ENCODE assay signal across 1 cellular context in the genomic region with DNA sequence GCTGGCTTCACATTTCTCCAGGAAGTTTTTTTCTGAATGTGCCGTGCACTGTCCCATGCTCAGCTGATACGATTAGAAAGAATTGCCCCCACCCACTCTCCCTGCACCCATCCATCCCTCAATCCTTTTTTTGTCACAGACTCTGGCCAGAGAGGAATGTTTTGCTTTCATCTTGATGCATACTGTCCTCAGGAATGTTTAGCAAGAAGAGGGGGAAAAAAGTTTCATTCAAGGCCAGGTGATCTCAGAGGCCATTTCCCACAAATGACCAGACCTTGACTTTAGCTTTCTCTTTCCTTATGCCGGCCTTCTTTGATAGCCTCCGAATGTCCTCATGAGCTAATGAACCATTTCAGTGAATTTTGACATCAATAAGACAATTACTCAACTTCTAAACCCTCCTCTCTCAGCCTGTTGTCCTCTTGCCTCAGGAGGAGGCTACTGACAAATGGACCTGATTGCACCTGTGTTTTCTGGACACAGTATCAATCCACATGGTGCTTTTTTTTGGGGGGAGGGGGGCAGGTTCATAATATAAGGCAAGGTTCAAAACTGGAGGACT.
TF ChIP-seq lines count a peak whose summit lies in the region.

No MANE protein-coding gene starts in this region.

TF ChIP-seq in HepG2, 621 proteins besides CTCF, POLR2A, EP300 and RAD21 (continued from another document and continues in another):
- TF ChIP-seq ZNF460 (CRISPR knock-in tag; IDR thresholded peaks at IDR 0.05; ENCODE audit: borderline replicate concordance) (no peak), BHLHE40 (IDR thresholded peaks at IDR 0.05; ENCODE audit: low read length) (no peak), TAF15 (IDR thresholded peaks at IDR 0.05; ENCODE audit: low read depth, low read length, poor library complexity, severe bottlenecking) (no peak), BRD4 (CRISPR knock-in tag; IDR thresholded peaks at IDR 0.05) (peak; percentile 43; the same call in 1 of the 2 replicates), ZNF24 (IDR thresholded peaks at IDR 0.05) (no peak), CBX5 (CRISPR knock-in tag; IDR thresholded peaks at IDR 0.05; ENCODE audit: borderline replicate concordance) (peak; percentile 72; the same call in 1 of the 2 replicates), PRMT3 (CRISPR knock-in tag; IDR thresholded peaks at IDR 0.05; ENCODE audit: borderline replicate concordance, low read depth) (no peak), RFX3 (CRISPR knock-in tag; IDR thresholded peaks at IDR 0.05) (no peak; the same call in 1 of the 2 replicates), EZH2 (conservative IDR thresholded peaks at IDR 0.05; ENCODE audit: low read depth, low read length) (no peak), MXD4 (CRISPR knock-in tag; IDR thresholded peaks at IDR 0.05) (no peak), PITX1 (CRISPR knock-in tag; IDR thresholded peaks at IDR 0.05) (peak; percentile 57), HDAC1 (CRISPR knock-in tag; IDR thresholded peaks at IDR 0.05) (peak; percentile 76), ZNF660 (CRISPR knock-in tag; IDR thresholded peaks at IDR 0.05; ENCODE audit: borderline replicate concordance, low read depth) (no peak), ZNF432 (CRISPR knock-in tag; IDR thresholded peaks at IDR 0.05; ENCODE audit: borderline replicate concordance) (no peak), ZNF230 (CRISPR knock-in tag; IDR thresholded peaks at IDR 0.05) (no peak), ZNF354B (CRISPR knock-in tag; IDR thresholded peaks at IDR 0.05) (no peak), ZNF878 (CRISPR knock-in tag; IDR thresholded peaks at IDR 0.05) (peak; percentile 75), ZZZ3 (CRISPR knock-in tag; IDR thresholded peaks at IDR 0.05; ENCODE audit: borderline replicate concordance) (no peak), ZNF326 (CRISPR knock-in tag; IDR thresholded peaks at IDR 0.05; ENCODE audit: borderline replicate concordance) (no peak), NFKBIZ (CRISPR knock-in tag; IDR thresholded peaks at IDR 0.05) (peak; percentile 82), GATAD1 (CRISPR knock-in tag; IDR thresholded peaks at IDR 0.05) (peak; percentile 30; the same call in 1 of the 2 replicates), NFIC (IDR thresholded peaks at IDR 0.05; ENCODE audit: low read length) (peak; percentile 83), FOXC1 (CRISPR knock-in tag; IDR thresholded peaks at IDR 0.05; ENCODE audit: borderline replicate concordance) (no peak), KLF15 (CRISPR knock-in tag; IDR thresholded peaks at IDR 0.05; ENCODE audit: borderline replicate concordance) (no peak), ATM (IDR thresholded peaks at IDR 0.05; ENCODE audit: borderline replicate concordance) (no peak), ZNF570 (CRISPR knock-in tag; IDR thresholded peaks at IDR 0.05; ENCODE audit: borderline replicate concordance) (no peak), FOXA1 (IDR thresholded peaks at IDR 0.05) (no peak), FOXA1 (CRISPR knock-in tag; IDR thresholded peaks at IDR 0.05) (peak; percentile 61), GATAD2A (CRISPR knock-in tag; IDR thresholded peaks at IDR 0.05) (peak; percentile 96), XBP1 (CRISPR knock-in tag; IDR thresholded peaks at IDR 0.05) (no peak), ZNF446 (CRISPR knock-in tag; IDR thresholded peaks at IDR 0.05) (no peak), HNRNPL (IDR thresholded peaks at IDR 0.05; ENCODE audit: low read depth, low read length) (no peak), ZNF343 (CRISPR knock-in tag; IDR thresholded peaks at IDR 0.05) (no peak), ZNF629 (CRISPR knock-in tag; conservative IDR thresholded peaks at IDR 0.05) (no peak), REXO4 (CRISPR knock-in tag; IDR thresholded peaks at IDR 0.05; ENCODE audit: borderline replicate concordance) (no peak), ZSCAN21 (CRISPR knock-in tag; IDR thresholded peaks at IDR 0.05; ENCODE audit: borderline replicate concordance) (no peak), NFRKB (IDR thresholded peaks at IDR 0.05) (no peak)
- TF ChIP-seq, protein P1, sequence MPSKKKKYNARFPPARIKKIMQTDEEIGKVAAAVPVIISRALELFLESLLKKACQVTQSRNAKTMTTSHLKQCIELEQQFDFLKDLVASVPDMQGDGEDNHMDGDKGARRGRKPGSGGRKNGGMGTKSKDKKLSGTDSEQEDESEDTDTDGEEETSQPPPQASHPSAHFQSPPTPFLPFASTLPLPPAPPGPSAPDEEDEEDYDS (CRISPR knock-in tag; IDR thresholded peaks at IDR 0.05): peak; percentile 63; the same call in 1 of the 2 replicates
- TF ChIP-seq, protein P2, sequence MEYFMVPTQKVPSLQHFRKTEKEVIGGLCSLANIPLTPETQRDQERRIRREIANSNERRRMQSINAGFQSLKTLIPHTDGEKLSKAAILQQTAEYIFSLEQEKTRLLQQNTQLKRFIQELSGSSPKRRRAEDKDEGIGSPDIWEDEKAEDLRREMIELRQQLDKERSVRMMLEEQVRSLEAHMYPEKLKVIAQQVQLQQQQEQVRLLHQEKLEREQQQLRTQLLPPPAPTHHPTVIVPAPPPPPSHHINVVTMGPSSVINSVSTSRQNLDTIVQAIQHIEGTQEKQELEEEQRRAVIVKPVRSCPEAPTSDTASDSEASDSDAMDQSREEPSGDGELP (IDR thresholded peaks at IDR 0.05; ENCODE audit: borderline replicate concordance, low read depth): peak; percentile 97
- TF ChIP-seq, protein P3, sequence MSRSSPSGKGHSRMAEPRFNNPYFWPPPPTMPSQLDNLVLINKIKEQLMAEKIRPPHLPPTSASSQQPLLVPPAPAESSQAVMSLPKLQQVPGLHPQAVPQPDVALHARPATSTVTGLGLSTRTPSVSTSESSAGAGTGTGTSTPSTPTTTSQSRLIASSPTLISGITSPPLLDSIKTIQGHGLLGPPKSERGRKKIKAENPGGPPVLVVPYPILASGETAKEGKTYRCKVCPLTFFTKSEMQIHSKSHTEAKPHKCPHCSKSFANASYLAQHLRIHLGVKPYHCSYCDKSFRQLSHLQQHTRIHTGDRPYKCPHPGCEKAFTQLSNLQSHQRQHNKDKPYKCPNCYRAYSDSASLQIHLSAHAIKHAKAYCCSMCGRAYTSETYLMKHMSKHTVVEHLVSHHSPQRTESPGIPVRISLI (CRISPR knock-in tag; IDR thresholded peaks at IDR 0.05; ENCODE audit: borderline replicate concordance): peak; percentile 90
- TF ChIP-seq, protein P4, sequence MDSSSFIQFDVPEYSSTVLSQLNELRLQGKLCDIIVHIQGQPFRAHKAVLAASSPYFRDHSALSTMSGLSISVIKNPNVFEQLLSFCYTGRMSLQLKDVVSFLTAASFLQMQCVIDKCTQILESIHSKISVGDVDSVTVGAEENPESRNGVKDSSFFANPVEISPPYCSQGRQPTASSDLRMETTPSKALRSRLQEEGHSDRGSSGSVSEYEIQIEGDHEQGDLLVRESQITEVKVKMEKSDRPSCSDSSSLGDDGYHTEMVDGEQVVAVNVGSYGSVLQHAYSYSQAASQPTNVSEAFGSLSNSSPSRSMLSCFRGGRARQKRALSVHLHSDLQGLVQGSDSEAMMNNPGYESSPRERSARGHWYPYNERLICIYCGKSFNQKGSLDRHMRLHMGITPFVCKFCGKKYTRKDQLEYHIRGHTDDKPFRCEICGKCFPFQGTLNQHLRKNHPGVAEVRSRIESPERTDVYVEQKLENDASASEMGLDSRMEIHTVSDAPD (CRISPR knock-in tag; IDR thresholded peaks at IDR 0.05): 0 out of 2 replicates have a peak, but pooled peaks have one; percentile 29
- TF ChIP-seq, protein P5, sequence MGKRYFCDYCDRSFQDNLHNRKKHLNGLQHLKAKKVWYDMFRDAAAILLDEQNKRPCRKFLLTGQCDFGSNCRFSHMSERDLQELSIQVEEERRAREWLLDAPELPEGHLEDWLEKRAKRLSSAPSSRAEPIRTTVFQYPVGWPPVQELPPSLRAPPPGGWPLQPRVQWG (CRISPR knock-in tag; IDR thresholded peaks at IDR 0.05; ENCODE audit: borderline replicate concordance, low read depth): no peak
- TF ChIP-seq, protein P6, sequence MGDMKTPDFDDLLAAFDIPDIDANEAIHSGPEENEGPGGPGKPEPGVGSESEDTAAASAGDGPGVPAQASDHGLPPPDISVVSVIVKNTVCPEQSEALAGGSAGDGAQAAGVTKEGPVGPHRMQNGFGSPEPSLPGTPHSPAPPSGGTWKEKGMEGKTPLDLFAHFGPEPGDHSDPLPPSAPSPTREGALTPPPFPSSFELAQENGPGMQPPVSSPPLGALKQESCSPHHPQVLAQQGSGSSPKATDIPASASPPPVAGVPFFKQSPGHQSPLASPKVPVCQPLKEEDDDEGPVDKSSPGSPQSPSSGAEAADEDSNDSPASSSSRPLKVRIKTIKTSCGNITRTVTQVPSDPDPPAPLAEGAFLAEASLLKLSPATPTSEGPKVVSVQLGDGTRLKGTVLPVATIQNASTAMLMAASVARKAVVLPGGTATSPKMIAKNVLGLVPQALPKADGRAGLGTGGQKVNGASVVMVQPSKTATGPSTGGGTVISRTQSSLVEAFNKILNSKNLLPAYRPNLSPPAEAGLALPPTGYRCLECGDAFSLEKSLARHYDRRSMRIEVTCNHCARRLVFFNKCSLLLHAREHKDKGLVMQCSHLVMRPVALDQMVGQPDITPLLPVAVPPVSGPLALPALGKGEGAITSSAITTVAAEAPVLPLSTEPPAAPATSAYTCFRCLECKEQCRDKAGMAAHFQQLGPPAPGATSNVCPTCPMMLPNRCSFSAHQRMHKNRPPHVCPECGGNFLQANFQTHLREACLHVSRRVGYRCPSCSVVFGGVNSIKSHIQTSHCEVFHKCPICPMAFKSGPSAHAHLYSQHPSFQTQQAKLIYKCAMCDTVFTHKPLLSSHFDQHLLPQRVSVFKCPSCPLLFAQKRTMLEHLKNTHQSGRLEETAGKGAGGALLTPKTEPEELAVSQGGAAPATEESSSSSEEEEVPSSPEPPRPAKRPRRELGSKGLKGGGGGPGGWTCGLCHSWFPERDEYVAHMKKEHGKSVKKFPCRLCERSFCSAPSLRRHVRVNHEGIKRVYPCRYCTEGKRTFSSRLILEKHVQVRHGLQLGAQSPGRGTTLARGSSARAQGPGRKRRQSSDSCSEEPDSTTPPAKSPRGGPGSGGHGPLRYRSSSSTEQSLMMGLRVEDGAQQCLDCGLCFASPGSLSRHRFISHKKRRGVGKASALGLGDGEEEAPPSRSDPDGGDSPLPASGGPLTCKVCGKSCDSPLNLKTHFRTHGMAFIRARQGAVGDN (CRISPR knock-in tag; IDR thresholded peaks at IDR 0.05): no peak
- TF ChIP-seq, protein P7, sequence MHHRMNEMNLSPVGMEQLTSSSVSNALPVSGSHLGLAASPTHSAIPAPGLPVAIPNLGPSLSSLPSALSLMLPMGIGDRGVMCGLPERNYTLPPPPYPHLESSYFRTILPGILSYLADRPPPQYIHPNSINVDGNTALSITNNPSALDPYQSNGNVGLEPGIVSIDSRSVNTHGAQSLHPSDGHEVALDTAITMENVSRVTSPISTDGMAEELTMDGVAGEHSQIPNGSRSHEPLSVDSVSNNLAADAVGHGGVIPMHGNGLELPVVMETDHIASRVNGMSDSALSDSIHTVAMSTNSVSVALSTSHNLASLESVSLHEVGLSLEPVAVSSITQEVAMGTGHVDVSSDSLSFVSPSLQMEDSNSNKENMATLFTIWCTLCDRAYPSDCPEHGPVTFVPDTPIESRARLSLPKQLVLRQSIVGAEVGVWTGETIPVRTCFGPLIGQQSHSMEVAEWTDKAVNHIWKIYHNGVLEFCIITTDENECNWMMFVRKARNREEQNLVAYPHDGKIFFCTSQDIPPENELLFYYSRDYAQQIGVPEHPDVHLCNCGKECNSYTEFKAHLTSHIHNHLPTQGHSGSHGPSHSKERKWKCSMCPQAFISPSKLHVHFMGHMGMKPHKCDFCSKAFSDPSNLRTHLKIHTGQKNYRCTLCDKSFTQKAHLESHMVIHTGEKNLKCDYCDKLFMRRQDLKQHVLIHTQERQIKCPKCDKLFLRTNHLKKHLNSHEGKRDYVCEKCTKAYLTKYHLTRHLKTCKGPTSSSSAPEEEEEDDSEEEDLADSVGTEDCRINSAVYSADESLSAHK (CRISPR knock-in tag; IDR thresholded peaks at IDR 0.05; ENCODE audit: borderline replicate concordance): no peak
- TF ChIP-seq, protein P8, sequence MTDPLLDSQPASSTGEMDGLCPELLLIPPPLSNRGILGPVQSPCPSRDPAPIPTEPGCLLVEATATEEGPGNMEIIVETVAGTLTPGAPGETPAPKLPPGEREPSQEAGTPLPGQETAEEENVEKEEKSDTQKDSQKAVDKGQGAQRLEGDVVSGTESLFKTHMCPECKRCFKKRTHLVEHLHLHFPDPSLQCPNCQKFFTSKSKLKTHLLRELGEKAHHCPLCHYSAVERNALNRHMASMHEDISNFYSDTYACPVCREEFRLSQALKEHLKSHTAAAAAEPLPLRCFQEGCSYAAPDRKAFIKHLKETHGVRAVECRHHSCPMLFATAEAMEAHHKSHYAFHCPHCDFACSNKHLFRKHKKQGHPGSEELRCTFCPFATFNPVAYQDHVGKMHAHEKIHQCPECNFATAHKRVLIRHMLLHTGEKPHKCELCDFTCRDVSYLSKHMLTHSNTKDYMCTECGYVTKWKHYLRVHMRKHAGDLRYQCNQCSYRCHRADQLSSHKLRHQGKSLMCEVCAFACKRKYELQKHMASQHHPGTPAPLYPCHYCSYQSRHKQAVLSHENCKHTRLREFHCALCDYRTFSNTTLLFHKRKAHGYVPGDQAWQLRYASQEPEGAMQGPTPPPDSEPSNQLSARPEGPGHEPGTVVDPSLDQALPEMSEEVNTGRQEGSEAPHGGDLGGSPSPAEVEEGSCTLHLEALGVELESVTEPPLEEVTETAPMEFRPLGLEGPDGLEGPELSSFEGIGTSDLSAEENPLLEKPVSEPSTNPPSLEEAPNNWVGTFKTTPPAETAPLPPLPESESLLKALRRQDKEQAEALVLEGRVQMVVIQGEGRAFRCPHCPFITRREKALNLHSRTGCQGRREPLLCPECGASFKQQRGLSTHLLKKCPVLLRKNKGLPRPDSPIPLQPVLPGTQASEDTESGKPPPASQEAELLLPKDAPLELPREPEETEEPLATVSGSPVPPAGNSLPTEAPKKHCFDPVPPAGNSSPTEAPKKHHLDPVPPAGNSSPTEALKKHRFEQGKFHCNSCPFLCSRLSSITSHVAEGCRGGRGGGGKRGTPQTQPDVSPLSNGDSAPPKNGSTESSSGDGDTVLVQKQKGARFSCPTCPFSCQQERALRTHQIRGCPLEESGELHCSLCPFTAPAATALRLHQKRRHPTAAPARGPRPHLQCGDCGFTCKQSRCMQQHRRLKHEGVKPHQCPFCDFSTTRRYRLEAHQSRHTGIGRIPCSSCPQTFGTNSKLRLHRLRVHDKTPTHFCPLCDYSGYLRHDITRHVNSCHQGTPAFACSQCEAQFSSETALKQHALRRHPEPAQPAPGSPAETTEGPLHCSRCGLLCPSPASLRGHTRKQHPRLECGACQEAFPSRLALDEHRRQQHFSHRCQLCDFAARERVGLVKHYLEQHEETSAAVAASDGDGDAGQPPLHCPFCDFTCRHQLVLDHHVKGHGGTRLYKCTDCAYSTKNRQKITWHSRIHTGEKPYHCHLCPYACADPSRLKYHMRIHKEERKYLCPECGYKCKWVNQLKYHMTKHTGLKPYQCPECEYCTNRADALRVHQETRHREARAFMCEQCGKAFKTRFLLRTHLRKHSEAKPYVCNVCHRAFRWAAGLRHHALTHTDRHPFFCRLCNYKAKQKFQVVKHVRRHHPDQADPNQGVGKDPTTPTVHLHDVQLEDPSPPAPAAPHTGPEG (CRISPR knock-in tag; IDR thresholded peaks at IDR 0.05): no peak
- TF ChIP-seq, protein P9, sequence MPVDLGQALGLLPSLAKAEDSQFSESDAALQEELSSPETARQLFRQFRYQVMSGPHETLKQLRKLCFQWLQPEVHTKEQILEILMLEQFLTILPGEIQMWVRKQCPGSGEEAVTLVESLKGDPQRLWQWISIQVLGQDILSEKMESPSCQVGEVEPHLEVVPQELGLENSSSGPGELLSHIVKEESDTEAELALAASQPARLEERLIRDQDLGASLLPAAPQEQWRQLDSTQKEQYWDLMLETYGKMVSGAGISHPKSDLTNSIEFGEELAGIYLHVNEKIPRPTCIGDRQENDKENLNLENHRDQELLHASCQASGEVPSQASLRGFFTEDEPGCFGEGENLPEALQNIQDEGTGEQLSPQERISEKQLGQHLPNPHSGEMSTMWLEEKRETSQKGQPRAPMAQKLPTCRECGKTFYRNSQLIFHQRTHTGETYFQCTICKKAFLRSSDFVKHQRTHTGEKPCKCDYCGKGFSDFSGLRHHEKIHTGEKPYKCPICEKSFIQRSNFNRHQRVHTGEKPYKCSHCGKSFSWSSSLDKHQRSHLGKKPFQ (CRISPR knock-in tag; IDR thresholded peaks at IDR 0.05; ENCODE audit: insufficient replicate concordance): no peak
